Comparison of ENCODE assay signal across 25 cellular contexts in the genomic region with DNA sequence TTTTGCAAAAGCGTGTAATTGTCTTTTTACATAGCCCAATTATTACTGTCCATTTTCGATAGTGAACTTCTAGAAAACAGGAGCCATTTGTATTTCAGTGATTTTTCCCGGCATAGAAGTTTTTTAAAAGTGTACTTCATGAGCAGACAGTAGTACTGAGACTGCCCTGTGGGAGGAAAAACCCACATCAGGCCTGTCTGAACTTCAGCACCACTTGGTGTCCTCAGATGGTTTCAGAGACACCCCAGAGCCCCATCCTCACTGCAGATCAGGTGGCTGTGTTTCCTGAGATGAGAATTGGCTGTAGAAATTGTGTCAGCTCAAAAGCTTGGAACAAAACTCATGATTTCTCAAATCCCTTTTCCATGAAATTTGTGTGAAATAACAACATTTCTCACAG.
A peak's percentile ranks its signal among the peaks of the same experiment; 100 is the strongest.
DNase-seq lines count a peak whose midpoint lies in the region; ATAC-seq, FAIRE-seq and TF ChIP-seq lines count a peak whose summit lies in the region.
"Had no signal": no experiment of that assay in that cellular context is flagged by ENCODE, and none has a peak within 500 bp of the region (broad histone marks: within the 10 kb centered on the region; RNA-seq: fewer than 3 reads in every experiment).

No MANE protein-coding gene starts in this region.

- TF ChIP-seq POLR2A in spleen (IDR thresholded peaks at IDR 0.05): no peak

- CTCF ChIA-PET in PC-3 (lab: Charles Lee): no interaction called here

- no peaks in the 10 kb centered on the region for H4K20me1 ChIP-seq in PC-3 (ENCODE audit: low read length)
- H4K20me1 ChIP-seq: BLaER1 had no signal

- no peaks in the 10 kb centered on the region for H3K4me1 Mint-ChIP-seq in stimulated activated naive CD8-positive, alpha-beta T cell treated with anti-CD3 and anti-CD28 coated beads, Interleukin-15, amount 100 ng/mL, for 72 hours
- H3K4me1 Mint-ChIP-seq: CD4-positive, alpha-beta memory T cell; T-cell had no signal

- no peak overlapping the region for H2AFZ ChIP-seq in PC-3 (ENCODE audit: low read length)

- FAIRE-seq in small intestine (lab: Jason Lieb, UNC): no peak
- FAIRE-seq: D721Med had no signal

- peak; percentile 47 for ATAC-seq in HG02885 (IDR thresholded peaks at IDR 0.05; ENCODE audit: poor library complexity, unreplicated experiment)
- ATAC-seq in PC-3: peak; percentile 59
- ATAC-seq in stimulated activated naive CD8-positive, alpha-beta T cell treated with anti-CD3 and anti-CD28 coated beads, Interleukin-15, amount 100 ng/mL, for 72 hours: no peak
- ATAC-seq: HCT116, SK-N-SH treated with all-trans-retinoic acid at 6 μM for 48 hours, T-cell had no signal

- no peaks in the 10 kb centered on the region for H3F3A ChIP-seq in PC-3 (ENCODE audit: low read length, unreplicated experiment)

- H3K27ac Mint-ChIP-seq in stimulated activated naive CD8-positive, alpha-beta T cell treated with anti-CD3 and anti-CD28 coated beads, Interleukin-15, amount 100 ng/mL, for 72 hours: no peak overlapping the region
- H3K27ac Mint-ChIP-seq: CD4-positive, alpha-beta memory T cell; T-cell had no signal

- H3K4me1 ChIP-seq in PC-3 (ENCODE audit: insufficient read depth, low read length) (no peaks in the 10 kb centered on the region), spleen (peaks cover 0 to 3% (median 0%) of the 10 kb centered on the region in 6 donors), small intestine (ENCODE audit: control insufficient read depth in 2 of 2, insufficient read depth in 1 of 2, low read depth in 1 of 2, low read length in 1 of 2) (no peaks in the 10 kb centered on the region)

- H3K4me3 ChIP-seq in PC-3 (ENCODE audit: low read length) (no peak overlapping the region), WERI-Rb-1 (ENCODE audit: low read depth, low read length) (no peak overlapping the region), spleen (no peak overlapping the region), small intestine (ENCODE audit: low read depth in 1 of 2, low read length in 2 of 2) (no peak overlapping the region)
- H3K4me3 ChIP-seq: BLaER1 had no signal

- no peaks in the 10 kb centered on the region for H3K36me3 ChIP-seq in PC-3 (ENCODE audit: low read depth, low read length)
- H3K36me3 ChIP-seq in WERI-Rb-1: no peaks in the 10 kb centered on the region
- H3K36me3 ChIP-seq in spleen: no peaks in the 10 kb centered on the region
- no peaks in the 10 kb centered on the region for H3K36me3 ChIP-seq in small intestine (ENCODE audit: control insufficient read depth in 2 of 2, insufficient read depth in 2 of 2, low read length in 2 of 2)
- H3K36me3 ChIP-seq: BLaER1 had no signal

- peaks cover 0 to 10% of the 10 kb centered on the region in 2 donors for H3K9me3 Mint-ChIP-seq in stimulated activated naive CD8-positive, alpha-beta T cell treated with anti-CD3 and anti-CD28 coated beads, Interleukin-15, amount 100 ng/mL, for 72 hours

- no peak overlapping the region for H3K27ac ChIP-seq in PC-3 (ENCODE audit: low read length)
- no peak overlapping the region for H3K27ac ChIP-seq in WERI-Rb-1
- no peak overlapping the region for H3K27ac ChIP-seq in spleen
- no peak overlapping the region for H3K27ac ChIP-seq in small intestine (ENCODE audit: low read depth in 1 of 2, low read length in 1 of 2)
- H3K27ac ChIP-seq: BLaER1, KMS-11, RWPE1 had no signal

- POLR2A ChIA-PET in PC-3 (lab: Charles Lee; ENCODE audit: unreplicated experiment): no interaction called here

- H3K4me2 ChIP-seq in PC-3 (ENCODE audit: low read length): no peak overlapping the region
- H3K4me2 ChIP-seq: BLaER1, KMS-11 had no signal

- no peaks in the 10 kb centered on the region for H3K9me2 ChIP-seq in PC-3 (replicated peaks; ENCODE audit: low read length)

- H3K9me3 ChIP-seq in PC-3 (ENCODE audit: low read length) (no peaks in the 10 kb centered on the region), WERI-Rb-1 (ENCODE audit: severe bottlenecking) (no peaks in the 10 kb centered on the region), spleen (peaks cover 0 to 8% (median 0%) of the 10 kb centered on the region in 8 donors), small intestine (ENCODE audit: control insufficient read depth, low read depth) (no peaks in the 10 kb centered on the region)
- H3K9me3 ChIP-seq: BLaER1 had no signal

- H3K27me3 Mint-ChIP-seq in stimulated activated naive CD8-positive, alpha-beta T cell treated with anti-CD3 and anti-CD28 coated beads, Interleukin-15, amount 100 ng/mL, for 72 hours: peaks cover 9% of the 10 kb centered on the region
- H3K27me3 Mint-ChIP-seq: T-cell had no signal

- H3K9ac ChIP-seq in PC-3 (ENCODE audit: low read length): no peak overlapping the region
- H3K9ac ChIP-seq: BLaER1, KMS-11 had no signal

- intact Hi-C loops in PC-3 (cut with micrococcal nuclease) (no loop called here), spleen (cut with DNase I; ENCODE audit: low total_unique reads) (no loop called here)

- peaks cover 61% of the 10 kb centered on the region for H3K27me3 ChIP-seq in PC-3 (ENCODE audit: low read length)
- H3K27me3 ChIP-seq in WERI-Rb-1 (ENCODE audit: insufficient read depth, low read depth, severe bottlenecking): peaks cover 69% of the 10 kb centered on the region
- no peaks in the 10 kb centered on the region for H3K27me3 ChIP-seq in spleen (replicated peaks in 1 of 7)
- H3K27me3 ChIP-seq in small intestine (ENCODE audit: control insufficient read depth in 2 of 2, insufficient read depth in 2 of 2, low read length in 2 of 2): no peaks in the 10 kb centered on the region
- H3K27me3 ChIP-seq: BLaER1 had no signal

- 89 to 93% (median 92%) methylated on average over 3 of the region's 3 CpGs for WGBS in spleen, 5 donors
- WGBS in small intestine, 3 donors: 83 to 88% (median 87%) methylated on average over 3 of the region's 3 CpGs

- DNase-seq in PC-3 (peak; percentile 17), left kidney (ENCODE audit: low read depth, low spot score) (peak; percentile 9), WERI-Rb-1 (no peak), spleen (no peak), small intestine (no peak)
- DNase-seq in stimulated activated naive CD8-positive, alpha-beta T cell treated with anti-CD3 and anti-CD28 coated beads, Interleukin-15, amount 100 ng/mL, for 72 hours: no peak
- DNase-seq: CD4-positive, alpha-beta memory T cell; DMS79; GOT3; NCI-H1436; NCI-H2029; NCI-H2171 treated with DMSO at 0.1 percent for 48 hours; NCI-H446; NCI-H526 treated with DMSO at 0.1 percent for 48 hours; NK-92 treated with Interleukin-12 subunit alpha and Interleukin-12 subunit beta, amount 100 ng/mL, for 24 hours; SIG-M5; T-cell had no signal

- no peak overlapping the region for H3K4me3 Mint-ChIP-seq in stimulated activated naive CD8-positive, alpha-beta T cell treated with anti-CD3 and anti-CD28 coated beads, Interleukin-15, amount 100 ng/mL, for 72 hours
- H3K4me3 Mint-ChIP-seq: CD4-positive, alpha-beta memory T cell; T-cell had no signal

- TF ChIP-seq CTCF in GM12872 (IDR thresholded peaks at IDR 0.05; ENCODE audit: insufficient read depth, low read depth, low read length): 0 out of 3 replicates have a peak, but pooled peaks have one; percentile 12
- no peak for TF ChIP-seq CTCF in PC-3 (conservative IDR thresholded peaks at IDR 0.05; ENCODE audit: low read depth, low read length)
- no peak for TF ChIP-seq CTCF in WERI-Rb-1 (IDR thresholded peaks at IDR 0.05; ENCODE audit: low read depth, low read length)
- TF ChIP-seq CTCF in spleen (IDR thresholded peaks at IDR 0.05 in 8 of 11, conservative IDR thresholded peaks at IDR 0.05 in 3 of 11): no peak

- no TSS peak for BruUV-seq in PC-3 (replicated peaks; lab: Mats Ljungman, UMichigan)

- H3K79me2 ChIP-seq in PC-3 (ENCODE audit: low read length): no peaks in the 10 kb centered on the region

Comparison
In these comparisons a context has a peak if more than half of its experiments do, and no peak if none do; other contexts are left out.
1. DNase-seq: peak in PC-3 (single experiment) and left kidney (single experiment); none in WERI-Rb-1 (single experiment), spleen (single experiment), small intestine (single experiment) and stimulated activated naive CD8-positive, alpha-beta T cell treated with anti-CD3 and anti-CD28 coated beads, Interleukin-15, amount 100 ng/mL, for 72 hours (0 of 2).